Comparison of ENCODE assay signal across 10 cellular contexts in the genomic region with DNA sequence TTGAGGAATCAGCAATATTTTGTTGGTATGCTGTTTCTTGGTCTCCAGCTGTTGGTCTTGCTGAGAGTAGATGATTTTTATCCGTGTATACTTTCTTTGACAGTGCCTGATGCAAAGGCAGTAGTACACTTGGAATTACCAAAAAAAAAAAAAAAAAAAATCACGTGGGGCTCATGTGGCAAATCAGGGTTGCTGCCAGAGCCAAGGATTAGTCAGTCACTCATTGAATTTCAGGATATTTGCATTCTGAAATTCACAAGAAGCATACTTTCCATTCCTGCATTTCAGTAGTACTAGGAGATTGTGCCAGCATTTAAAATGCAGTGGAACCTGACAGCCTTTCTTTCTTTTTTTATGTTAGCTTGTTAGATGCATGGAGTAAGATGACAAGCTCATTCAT. TPM values are rescaled to one million over a fixed set of nuclear protein-coding genes. Genes with fewer than 3 reads are reported as not detected.
DNase-seq lines count a peak whose midpoint lies in the region; ATAC-seq and TF ChIP-seq lines count a peak whose summit lies in the region.
"Had no signal": no experiment of that assay in that cellular context is flagged by ENCODE, and none has a peak within 500 bp of the region (broad histone marks: within the 10 kb centered on the region; RNA-seq: fewer than 3 reads in every experiment).

No MANE protein-coding gene starts in this region.

- H3K27me3 ChIP-seq in SK-N-SH (ENCODE audit: insufficient read depth) (no peaks in the 10 kb centered on the region), skeletal muscle satellite cell (ENCODE audit: control insufficient read depth, insufficient read depth, low read length) (no peaks in the 10 kb centered on the region)

- peak overlapping the region in 1 of 2 experiments; percentile 35; a peak in 2 of 4 replicates for H3K27ac ChIP-seq in SK-N-SH (ENCODE audit: low read depth in 2 of 2, low read length in 1 of 2)

- POLR2A ChIA-PET in SK-N-SH (lab: Yijun Ruan, JAX): no interaction called here

- no peak overlapping the region for H3K4me3 ChIP-seq in SK-N-SH (ENCODE audit: low read depth in 2 of 2, low read length in 1 of 2)
- no peak overlapping the region for H3K4me3 ChIP-seq in fibroblast of pulmonary artery (replicated peaks; ENCODE audit: low read depth, low read length)
- H3K4me3 ChIP-seq in skeletal muscle satellite cell (ENCODE audit: low read length): no peak overlapping the region

- CTCF ChIA-PET in SK-N-SH (lab: Yijun Ruan, JAX): interaction anchor here (0.6 to 6.8 kb wide), 30 partner anchors 10 to 386 kb away, joined by 3 to 91 read pairs (median 4); a partner anchor contains a TSS

- no peak for TF ChIP-seq RAD21 in SK-N-SH (IDR thresholded peaks at IDR 0.05; ENCODE audit: low read length)

- ATAC-seq in GM18909 (IDR thresholded peaks at IDR 0.05; ENCODE audit: poor library complexity, unreplicated experiment): no peak

- DNase-seq in NCI-H1092 treated with DMSO at 0.1 percent for 48 hours (lab: John Stamatoyannopoulos, UW) (peak; percentile 60), NCI-H1092 (lab: John Stamatoyannopoulos, UW) (no peak), SK-N-SH (no peak), fibroblast of pulmonary artery (ENCODE audit: low read depth) (peak; percentile 51), midbrain (lab: John Stamatoyannopoulos, UW) (no peak)
- no peak for DNase-seq in effector CD4-positive, alpha-beta T cell
- DNase-seq: immature natural killer cell; stimulated activated naive CD4-positive, alpha-beta T cell had no signal

- no peak overlapping the region for H2AFZ ChIP-seq in SK-N-SH (ENCODE audit: low read depth)

- no peak for TF ChIP-seq EP300 in SK-N-SH (IDR thresholded peaks at IDR 0.05; ENCODE audit: borderline replicate concordance in 1 of 2, low read depth in 1 of 2, low read length in 1 of 2)

- H3K9me2 ChIP-seq in SK-N-SH: no peaks in the 10 kb centered on the region

- H3K4me1 ChIP-seq in SK-N-SH (ENCODE audit: control insufficient read depth in 1 of 2, insufficient read depth in 2 of 2, low read depth in 1 of 2, low read length in 1 of 2) (peaks cover 2 to 9% of the 10 kb centered on the region in 2 experiments), skeletal muscle satellite cell (ENCODE audit: control insufficient read depth, insufficient read depth, low read length) (peaks cover 5% of the 10 kb centered on the region)

- H3F3A ChIP-seq in SK-N-SH (replicated peaks; ENCODE audit: insufficient read depth): peaks cover 7% of the 10 kb centered on the region

- WGBS in SK-N-SH (ENCODE audit: low lambda C conversion rate): 31% methylated on average over 2 of the region's 2 CpGs

- H3K9me3 ChIP-seq in SK-N-SH (no peaks in the 10 kb centered on the region), skeletal muscle satellite cell (replicated peaks; ENCODE audit: low read length) (no peaks in the 10 kb centered on the region)

- H3K9ac ChIP-seq in SK-N-SH (no peak overlapping the region), skeletal muscle satellite cell (ENCODE audit: low read depth, low read length) (no peak overlapping the region)

- no peak for TF ChIP-seq CTCF in SK-N-SH (IDR thresholded peaks at IDR 0.05)
- no peak for TF ChIP-seq CTCF in fibroblast of pulmonary artery (IDR thresholded peaks at IDR 0.05; ENCODE audit: low read length, missing control alignments)

- no peaks in the 10 kb centered on the region for H3K36me3 ChIP-seq in SK-N-SH (replicated peaks in 1 of 2; ENCODE audit: control insufficient read depth in 1 of 2, insufficient read depth in 2 of 2, low read length in 1 of 2)
- H3K36me3 ChIP-seq in skeletal muscle satellite cell (ENCODE audit: insufficient read depth, low read length): peaks cover 5% of the 10 kb centered on the region

- H3K4me2 ChIP-seq in SK-N-SH (peak overlapping the region; percentile 29; the same call in 1 of the 2 replicates), skeletal muscle satellite cell (ENCODE audit: low read length) (peak overlapping the region; percentile 29)

- H3K79me2 ChIP-seq in SK-N-SH (ENCODE audit: insufficient read depth): no peaks in the 10 kb centered on the region

- H4K20me1 ChIP-seq in SK-N-SH (ENCODE audit: insufficient read depth): no peaks in the 10 kb centered on the region

TF ChIP-seq in SK-N-SH, 30 proteins besides CTCF, POLR2A, EP300 and RAD21:
- TF ChIP-seq, protein P1, sequence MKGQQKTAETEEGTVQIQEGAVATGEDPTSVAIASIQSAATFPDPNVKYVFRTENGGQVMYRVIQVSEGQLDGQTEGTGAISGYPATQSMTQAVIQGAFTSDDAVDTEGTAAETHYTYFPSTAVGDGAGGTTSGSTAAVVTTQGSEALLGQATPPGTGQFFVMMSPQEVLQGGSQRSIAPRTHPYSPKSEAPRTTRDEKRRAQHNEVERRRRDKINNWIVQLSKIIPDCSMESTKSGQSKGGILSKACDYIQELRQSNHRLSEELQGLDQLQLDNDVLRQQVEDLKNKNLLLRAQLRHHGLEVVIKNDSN (IDR thresholded peaks at IDR 0.05; ENCODE audit: borderline replicate concordance, low read depth): peak; percentile 82
- TF ChIP-seq, protein P2, sequence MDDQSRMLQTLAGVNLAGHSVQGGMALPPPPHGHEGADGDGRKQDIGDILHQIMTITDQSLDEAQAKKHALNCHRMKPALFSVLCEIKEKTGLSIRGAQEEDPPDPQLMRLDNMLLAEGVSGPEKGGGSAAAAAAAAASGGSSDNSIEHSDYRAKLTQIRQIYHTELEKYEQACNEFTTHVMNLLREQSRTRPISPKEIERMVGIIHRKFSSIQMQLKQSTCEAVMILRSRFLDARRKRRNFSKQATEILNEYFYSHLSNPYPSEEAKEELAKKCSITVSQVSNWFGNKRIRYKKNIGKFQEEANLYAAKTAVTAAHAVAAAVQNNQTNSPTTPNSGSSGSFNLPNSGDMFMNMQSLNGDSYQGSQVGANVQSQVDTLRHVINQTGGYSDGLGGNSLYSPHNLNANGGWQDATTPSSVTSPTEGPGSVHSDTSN (IDR thresholded peaks at IDR 0.05): no peak
- TF ChIP-seq FOSL2 (IDR thresholded peaks at IDR 0.05; ENCODE audit: borderline replicate concordance, low read depth): no peak
- TF ChIP-seq, protein P3, sequence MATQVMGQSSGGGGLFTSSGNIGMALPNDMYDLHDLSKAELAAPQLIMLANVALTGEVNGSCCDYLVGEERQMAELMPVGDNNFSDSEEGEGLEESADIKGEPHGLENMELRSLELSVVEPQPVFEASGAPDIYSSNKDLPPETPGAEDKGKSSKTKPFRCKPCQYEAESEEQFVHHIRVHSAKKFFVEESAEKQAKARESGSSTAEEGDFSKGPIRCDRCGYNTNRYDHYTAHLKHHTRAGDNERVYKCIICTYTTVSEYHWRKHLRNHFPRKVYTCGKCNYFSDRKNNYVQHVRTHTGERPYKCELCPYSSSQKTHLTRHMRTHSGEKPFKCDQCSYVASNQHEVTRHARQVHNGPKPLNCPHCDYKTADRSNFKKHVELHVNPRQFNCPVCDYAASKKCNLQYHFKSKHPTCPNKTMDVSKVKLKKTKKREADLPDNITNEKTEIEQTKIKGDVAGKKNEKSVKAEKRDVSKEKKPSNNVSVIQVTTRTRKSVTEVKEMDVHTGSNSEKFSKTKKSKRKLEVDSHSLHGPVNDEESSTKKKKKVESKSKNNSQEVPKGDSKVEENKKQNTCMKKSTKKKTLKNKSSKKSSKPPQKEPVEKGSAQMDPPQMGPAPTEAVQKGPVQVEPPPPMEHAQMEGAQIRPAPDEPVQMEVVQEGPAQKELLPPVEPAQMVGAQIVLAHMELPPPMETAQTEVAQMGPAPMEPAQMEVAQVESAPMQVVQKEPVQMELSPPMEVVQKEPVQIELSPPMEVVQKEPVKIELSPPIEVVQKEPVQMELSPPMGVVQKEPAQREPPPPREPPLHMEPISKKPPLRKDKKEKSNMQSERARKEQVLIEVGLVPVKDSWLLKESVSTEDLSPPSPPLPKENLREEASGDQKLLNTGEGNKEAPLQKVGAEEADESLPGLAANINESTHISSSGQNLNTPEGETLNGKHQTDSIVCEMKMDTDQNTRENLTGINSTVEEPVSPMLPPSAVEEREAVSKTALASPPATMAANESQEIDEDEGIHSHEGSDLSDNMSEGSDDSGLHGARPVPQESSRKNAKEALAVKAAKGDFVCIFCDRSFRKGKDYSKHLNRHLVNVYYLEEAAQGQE (IDR thresholded peaks at IDR 0.05; ENCODE audit: low read depth, low read length): no peak
- TF ChIP-seq, protein P4, sequence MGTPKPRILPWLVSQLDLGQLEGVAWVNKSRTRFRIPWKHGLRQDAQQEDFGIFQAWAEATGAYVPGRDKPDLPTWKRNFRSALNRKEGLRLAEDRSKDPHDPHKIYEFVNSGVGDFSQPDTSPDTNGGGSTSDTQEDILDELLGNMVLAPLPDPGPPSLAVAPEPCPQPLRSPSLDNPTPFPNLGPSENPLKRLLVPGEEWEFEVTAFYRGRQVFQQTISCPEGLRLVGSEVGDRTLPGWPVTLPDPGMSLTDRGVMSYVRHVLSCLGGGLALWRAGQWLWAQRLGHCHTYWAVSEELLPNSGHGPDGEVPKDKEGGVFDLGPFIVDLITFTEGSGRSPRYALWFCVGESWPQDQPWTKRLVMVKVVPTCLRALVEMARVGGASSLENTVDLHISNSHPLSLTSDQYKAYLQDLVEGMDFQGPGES (IDR thresholded peaks at IDR 0.05; ENCODE audit: low read depth, low read length): no peak

RNA-seq across cellular contexts. Expression of a gene that starts 58.6 kb away (rescaled TPM):
- polyA plus RNA-seq in SK-N-SH (2012; rRNA removed): 5.5 and 6.5 TPM in 2 replicates
- polyA plus RNA-seq in SK-N-SH (2012; cell fraction: cytosol; rRNA removed): 4.6 and 4.7 TPM in 2 replicates
- polyA plus RNA-seq in SK-N-SH (2012; cell fraction: nucleus; rRNA removed): 7.0 and 9.4 TPM in 2 replicates
- total RNA-seq in skeletal muscle satellite cell (2012; rRNA removed): 18.3 and 28.6 TPM in 2 replicates

Comparison
In these comparisons a context has a peak if more than half of its experiments do, and no peak if none do; other contexts are left out.
1. DNase-seq: peak in NCI-H1092 treated with DMSO at 0.1 percent for 48 hours (single experiment) and fibroblast of pulmonary artery (single experiment); none in NCI-H1092 (single experiment), SK-N-SH (single experiment), midbrain (single experiment) and effector CD4-positive, alpha-beta T cell (single experiment).